ENCODE assay signal across 26 cellular contexts in the genomic region with DNA sequence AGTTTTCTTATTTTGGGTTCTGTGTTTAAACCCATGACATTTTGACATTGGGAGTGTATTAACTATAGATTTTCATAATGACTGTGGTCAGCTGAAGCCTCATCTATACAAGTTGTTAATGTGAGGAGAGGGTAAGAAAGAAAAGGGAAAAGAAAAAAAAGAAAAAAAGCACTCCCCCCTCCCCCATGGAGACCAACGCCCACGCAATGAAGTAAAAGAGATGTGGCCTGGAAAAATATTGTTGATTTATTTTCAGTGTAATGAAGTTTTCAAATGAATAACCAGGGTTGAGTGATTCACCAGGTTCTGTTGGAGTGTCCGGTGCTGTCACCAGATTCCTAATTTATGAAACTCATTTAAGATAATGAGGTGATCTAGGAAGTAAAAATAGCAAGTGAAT. TPM values are rescaled to one million over a fixed set of nuclear protein-coding genes. Genes with fewer than 3 reads are reported as not detected.
DNase-seq lines count a peak whose midpoint lies in the region; ATAC-seq and TF ChIP-seq lines count a peak whose summit lies in the region.
"Had no signal": no experiment of that assay in that cellular context is flagged by ENCODE, and none has a peak within 500 bp of the region (broad histone marks: within the 10 kb centered on the region; RNA-seq: fewer than 3 reads in every experiment).

No MANE protein-coding gene starts in this region.

- 53 to 56% methylated on average over 3 of the region's 3 CpGs for WGBS in heart right ventricle, 2 donors

- H3K27me3 Mint-ChIP-seq in activated T-cell treated with anti-CD3 and anti-CD28 coated beads, Interleukin-2, amount 50 U/mL, for 72 hours (ENCODE audit: low read depth), result peaks cover 12% of the 10 kb centered on the region
- H3K27me3 Mint-ChIP-seq in activated T-cell treated with anti-CD3 and anti-CD28 coated beads, Interleukin-2, amount 50 U/mL, for 24 hours, result peaks cover 25% of the 10 kb centered on the region

- TF ChIP-seq CTCF in coronary artery (IDR thresholded peaks at IDR 0.05) (no peak), heart right ventricle (IDR thresholded peaks at IDR 0.05) (no peak)

- no peak for ATAC-seq in activated T-cell treated with anti-CD3 and anti-CD28 coated beads, Interleukin-2, amount 50 U/mL, for 72 hours (replicated peaks in 1 of 2)
- ATAC-seq in GM18505 (IDR thresholded peaks at IDR 0.05; ENCODE audit: unreplicated experiment) (no peak), heart right ventricle (no peak)

- TF ChIP-seq POLR2A in GM18505 (IDR thresholded peaks at IDR 0.05; ENCODE audit: borderline replicate concordance, extremely low read depth, insufficient read depth, insufficient read length), result no peak

- peaks cover 15% of the 10 kb centered on the region for H3K4me1 Mint-ChIP-seq in activated T-cell treated with anti-CD3 and anti-CD28 coated beads, Interleukin-2, amount 50 U/mL, for 72 hours (ENCODE audit: low read depth)
- peaks cover 35% of the 10 kb centered on the region for H3K4me1 Mint-ChIP-seq in activated T-cell treated with anti-CD3 and anti-CD28 coated beads, Interleukin-2, amount 50 U/mL, for 24 hours (ENCODE audit: low read depth)

- H3K36me3 ChIP-seq in heart right ventricle, result no peaks in the 10 kb centered on the region
- H3K36me3 ChIP-seq: BE2C had no signal

- intact Hi-C loops in heart right ventricle (cut with DNase I), result loop anchor here in 4 of 10 donors (5.0 to 10.0 kb wide), 3 partner anchors 85 to 93 kb away; no protein-coding TSS in a partner anchor

- H3K27ac ChIP-seq in angular gyrus (ENCODE audit: low read depth, low read length) (peak overlapping the region; percentile 46), layer of hippocampus (ENCODE audit: low read depth, low read length) (peak overlapping the region; percentile 30), coronary artery (no peak overlapping the region), heart right ventricle (no peak overlapping the region)
- H3K27ac ChIP-seq: HL-60, RWPE1 had no signal

- H3K4me1 ChIP-seq in heart right ventricle, result peaks cover 7 to 46% (median 37%) of the 10 kb centered on the region in 9 donors
- H3K4me1 ChIP-seq: BE2C had no signal

- H3K9me3 ChIP-seq in heart right ventricle, result no peaks in the 10 kb centered on the region
- H3K9me3 ChIP-seq: BE2C had no signal

- H3K36me3 Mint-ChIP-seq in activated T-cell treated with anti-CD3 and anti-CD28 coated beads, Interleukin-2, amount 50 U/mL, for 72 hours (ENCODE audit: insufficient read depth in 2 of 2), result peaks cover 0 to 2% of the 10 kb centered on the region in 2 donors
- H3K36me3 Mint-ChIP-seq in activated T-cell treated with anti-CD3 and anti-CD28 coated beads, Interleukin-2, amount 50 U/mL, for 24 hours (ENCODE audit: low read depth), result no peaks in the 10 kb centered on the region
- H3K36me3 Mint-ChIP-seq: CD8-positive, alpha-beta memory T cell had no signal

- H3K9me3 Mint-ChIP-seq in activated T-cell treated with anti-CD3 and anti-CD28 coated beads, Interleukin-2, amount 50 U/mL, for 72 hours, result no peaks in the 10 kb centered on the region
- H3K9me3 Mint-ChIP-seq in activated T-cell treated with anti-CD3 and anti-CD28 coated beads, Interleukin-2, amount 50 U/mL, for 24 hours, result no peaks in the 10 kb centered on the region
- H3K9me3 Mint-ChIP-seq: H9 had no signal

- H3K4me3 Mint-ChIP-seq in activated T-cell treated with anti-CD3 and anti-CD28 coated beads, Interleukin-2, amount 50 U/mL, for 72 hours, result peak overlapping the region; percentile 76 to 85
- H3K4me3 Mint-ChIP-seq in activated T-cell treated with anti-CD3 and anti-CD28 coated beads, Interleukin-2, amount 50 U/mL, for 24 hours, result no peak overlapping the region
- H3K4me3 Mint-ChIP-seq: HFFc6 had no signal

- peaks cover 11% of the 10 kb centered on the region for H3K27me3 ChIP-seq in layer of hippocampus (ENCODE audit: control insufficient read depth, insufficient read depth, low read length)
- H3K27me3 ChIP-seq in heart right ventricle, result peaks cover 28 to 100% (median 96%) of the 10 kb centered on the region in 7 donors

- H3K4me3 ChIP-seq in coronary artery, result no peak overlapping the region
- no peak overlapping the region for H3K4me3 ChIP-seq in heart right ventricle

- no peak for DNase-seq in activated T-cell treated with anti-CD3 and anti-CD28 coated beads, Interleukin-2, amount 50 U/mL, for 72 hours
- DNase-seq in activated T-cell treated with anti-CD3 and anti-CD28 coated beads, Interleukin-2, amount 50 U/mL, for 24 hours, result no peak
- DNase-seq in coronary artery (ENCODE audit: low spot score) (no peak), heart right ventricle (no peak), DMS 273 (lab: John Stamatoyannopoulos, UW; ENCODE audit: unreplicated experiment) (no peak)
- DNase-seq: 8988T; ACHN; BE2C; CD8-positive, alpha-beta memory T cell; DND-41; H9; HFFc6; Karpas-422; NCI-H1105 treated with DMSO at 0.1 percent for 48 hours; NCI-H146; NCI-H1930; NCI-H2107; NCI-H524; NCI-H82; SHP77 treated with DMSO at 0.1 percent for 48 hours had no signal

- H3K27ac Mint-ChIP-seq in activated T-cell treated with anti-CD3 and anti-CD28 coated beads, Interleukin-2, amount 50 U/mL, for 72 hours, result no peak overlapping the region
- no peak overlapping the region for H3K27ac Mint-ChIP-seq in activated T-cell treated with anti-CD3 and anti-CD28 coated beads, Interleukin-2, amount 50 U/mL, for 24 hours
- H3K27ac Mint-ChIP-seq: CD14-positive monocyte, H9, HFFc6 had no signal

RNA-seq across cellular contexts. Expression of a gene that starts 4.7 kb away (rescaled TPM):
- 10 to 100 TPM; 86.8 to 92.1 TPM for total RNA-seq in activated T-cell treated with anti-CD3 and anti-CD28 coated beads, Interleukin-2, amount 50 U/mL, for 72 hours
- total RNA-seq in heart right ventricle, result 10 to 100 TPM; 46.4 to 82.5 (median 58.0) TPM
- 10 to 100 TPM; 41.8 to 71.8 TPM for polyA plus RNA-seq in heart right ventricle

RNA-seq across cellular contexts. Expression of a gene that starts 54.7 kb away (rescaled TPM):
- total RNA-seq in activated T-cell treated with anti-CD3 and anti-CD28 coated beads, Interleukin-2, amount 50 U/mL, for 72 hours, result 10 to 100 TPM; 30.4 to 45.5 TPM
- total RNA-seq in heart right ventricle, result 10 to 100 TPM; 44.3 to 53.6 (median 47.9) TPM
- 10 to 100 TPM; 28.1 to 68.4 TPM for polyA plus RNA-seq in heart right ventricle

Comparison
In these comparisons a context has a peak if more than half of its experiments do, and no peak if none do; other contexts are left out.
1. H3K27ac ChIP-seq: peak in angular gyrus (single experiment) and layer of hippocampus (single experiment); none in coronary artery (0 of 2) and heart right ventricle (0 of 10).